ENCODE assay signal across 11 cellular contexts in the genomic region with DNA sequence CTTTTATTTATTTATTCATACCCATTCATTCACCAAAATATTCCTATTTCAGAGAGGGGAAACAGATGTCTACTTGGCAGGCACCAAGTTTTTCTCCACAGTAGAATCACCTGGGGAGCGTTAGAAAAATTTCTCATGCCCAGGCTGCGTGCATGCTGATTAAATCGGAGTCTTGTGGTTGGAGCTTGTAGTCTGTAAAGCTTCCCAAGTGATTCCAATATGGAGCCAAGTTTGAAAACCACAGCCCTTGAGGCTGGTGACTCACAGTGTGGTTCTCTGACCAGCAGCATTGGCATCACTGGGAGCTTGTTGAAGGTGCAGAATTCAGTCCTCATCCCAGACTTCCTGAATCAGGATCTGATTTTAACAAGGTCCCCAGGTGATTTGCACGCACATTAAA. TPM values are rescaled to one million over a fixed set of nuclear protein-coding genes. Genes with fewer than 3 reads are reported as not detected.
DNase-seq lines count a peak whose midpoint lies in the region; ATAC-seq and TF ChIP-seq lines count a peak whose summit lies in the region.
"Had no signal": no experiment of that assay in that cellular context is flagged by ENCODE, and none has a peak within 500 bp of the region (broad histone marks: within the 10 kb centered on the region; RNA-seq: fewer than 3 reads in every experiment).

No MANE protein-coding gene starts in this region.

- CTCF ChIA-PET in mammary epithelial cell (lab: Charles Lee; ENCODE audit: low non-redundant PET), result interaction anchor here (0.6 kb wide), 3 partner anchors 50 to 840 kb away, joined by 3 to 5 read pairs (median 3); a partner anchor contains a TSS

- dilution Hi-C loops in mammary epithelial cell (cut with HindIII; ENCODE audit: low sequenced_read_pairs), result loop anchor here (5.0 kb wide), 1 partner anchor 47 kb away; no protein-coding TSS in a partner anchor

- H3K9ac ChIP-seq in KMS-11 (no peak overlapping the region), mammary epithelial cell (ENCODE audit: insufficient read depth, low read length) (no peak overlapping the region)

- H2AFZ ChIP-seq in KMS-11 (ENCODE audit: low read depth), result no peak overlapping the region
- peak overlapping the region; percentile 66 for H2AFZ ChIP-seq in mammary epithelial cell (ENCODE audit: low read depth, low read length)

- in situ Hi-C loops in mammary epithelial cell (cut with MboI; ENCODE audit: low sequenced_read_pairs in 2 of 2), result no loop called here

- no peak overlapping the region for H3K4me3 ChIP-seq in KMS-11 (IDR thresholded peaks at IDR 0.05; ENCODE audit: insufficient read depth, low read depth, low read length)
- no peak overlapping the region for H3K4me3 ChIP-seq in mammary epithelial cell (replicated peaks in 1 of 3; ENCODE audit: insufficient read depth in 1 of 3, low read depth in 2 of 3, low read length in 3 of 3)
- H3K4me3 ChIP-seq: cardiac muscle cell had no signal

- H3K79me2 ChIP-seq in KMS-11 (ENCODE audit: insufficient read depth, low read depth), result no peaks in the 10 kb centered on the region
- H3K79me2 ChIP-seq in mammary epithelial cell (ENCODE audit: insufficient read depth, low read length), result no peaks in the 10 kb centered on the region

- ATAC-seq in HG03520 (IDR thresholded peaks at IDR 0.05; ENCODE audit: unreplicated experiment) (no peak), GM19463 (IDR thresholded peaks at IDR 0.05; ENCODE audit: unreplicated experiment) (no peak)
- ATAC-seq: stimulated activated naive CD8-positive, alpha-beta T cell treated with anti-CD3 and anti-CD28 coated beads, Interleukin-15, Interleukin-2, amounts not matched to agents 100 U/mL and 50 U/mL, for 24 hours had no signal

- no peaks in the 10 kb centered on the region for H3K9me3 ChIP-seq in mammary epithelial cell (replicated peaks; ENCODE audit: insufficient read depth, low read length)

- peaks cover 22% of the 10 kb centered on the region for H3K4me1 ChIP-seq in KMS-11 (ENCODE audit: low read depth, poor library complexity, severe bottlenecking)
- H3K4me1 ChIP-seq in mammary epithelial cell (ENCODE audit: insufficient read depth, low read length), result peaks cover 23% of the 10 kb centered on the region

- no peak overlapping the region for H3K27ac Mint-ChIP-seq in type B pancreatic cell

- 0% methylated on average over 4 of the region's 4 CpGs for WGBS in mammary epithelial cell (ENCODE audit: low coverage, missing lambda C conversion rate)

- no TSS peak for BruUV-seq in mammary epithelial cell (replicated peaks; lab: Mats Ljungman, UMichigan)

- H3K4me2 ChIP-seq in KMS-11, result peak overlapping the region; percentile 20; the same call in 1 of the 2 replicates
- peak overlapping the region; percentile 78 for H3K4me2 ChIP-seq in mammary epithelial cell (ENCODE audit: insufficient read depth, low read depth, low read length)

- DNase-seq in AG08395 (ENCODE audit: low spot score) (peak; percentile 90), mammary epithelial cell (peak; percentile 100), medulla oblongata (ENCODE audit: extremely low spot score) (peak; percentile 57), type B pancreatic cell (ENCODE audit: extremely low spot score, unreplicated experiment) (no peak), NCI-H1436 (lab: John Stamatoyannopoulos, UW) (no peak)
- DNase-seq: stimulated activated naive CD8-positive, alpha-beta T cell treated with anti-CD3 and anti-CD28 coated beads, Interleukin-15, Interleukin-2, amounts not matched to agents 100 U/mL and 50 U/mL, for 24 hours had no signal

- no peaks in the 10 kb centered on the region for H3K27me3 Mint-ChIP-seq in type B pancreatic cell

- no peaks in the 10 kb centered on the region for H4K20me1 ChIP-seq in KMS-11 (ENCODE audit: insufficient read depth)
- H4K20me1 ChIP-seq in mammary epithelial cell (ENCODE audit: insufficient read depth, low read length), result no peaks in the 10 kb centered on the region

- peaks cover 9% of the 10 kb centered on the region for H3K36me3 Mint-ChIP-seq in type B pancreatic cell

- H3K27me3 ChIP-seq in KMS-11 (ENCODE audit: insufficient read depth, low read depth) (no peaks in the 10 kb centered on the region), mammary epithelial cell (ENCODE audit: insufficient read depth, low read length) (no peaks in the 10 kb centered on the region)
- H3K27me3 ChIP-seq: cardiac muscle cell had no signal

- H3K4me1 Mint-ChIP-seq in type B pancreatic cell (ENCODE audit: unreplicated experiment), result peaks cover 14% of the 10 kb centered on the region

- H3K9me3 Mint-ChIP-seq in type B pancreatic cell, result no peaks in the 10 kb centered on the region
- H3K9me3 Mint-ChIP-seq: nephron had no signal

- TF ChIP-seq CTCF in KMS-11 (conservative IDR thresholded peaks at IDR 0.05; ENCODE audit: low read depth, low read length) (no peak), mammary epithelial cell (conservative IDR thresholded peaks at IDR 0.05 in 1 of 2, IDR thresholded peaks at IDR 0.05 in 1 of 2; ENCODE audit: extremely low read depth in 1 of 2, insufficient read depth in 1 of 2, low read depth in 1 of 2, low read length in 2 of 2) (no peak), type B pancreatic cell (conservative IDR thresholded peaks at IDR 0.05) (no peak)

- H3K4me3 Mint-ChIP-seq in type B pancreatic cell, result no peak overlapping the region
- H3K4me3 Mint-ChIP-seq: nephron had no signal

- H3K36me3 ChIP-seq in KMS-11 (ENCODE audit: insufficient read depth), result no peaks in the 10 kb centered on the region
- no peaks in the 10 kb centered on the region for H3K36me3 ChIP-seq in mammary epithelial cell (ENCODE audit: insufficient read depth, low read length)
- H3K36me3 ChIP-seq: cardiac muscle cell had no signal

- intact Hi-C loops in mammary epithelial cell (cut with micrococcal nuclease), result loop anchor here (1.0 kb wide), 1 partner anchor 49 kb away; no protein-coding TSS in a partner anchor

- peak overlapping the region; percentile 28; the same call in 1 of the 2 replicates for H3K27ac ChIP-seq in KMS-11
- peak overlapping the region; percentile 72 for H3K27ac ChIP-seq in mammary epithelial cell (ENCODE audit: insufficient read depth, low read depth, low read length)
- H3K27ac ChIP-seq: cardiac muscle cell had no signal

RNA-seq across cellular contexts. Expression of a gene that starts 49.7 kb away (rescaled TPM):
- total RNA-seq in mammary epithelial cell, result 10 to 100 TPM; 43.2 to 44.9 TPM
- polyA plus RNA-seq in mammary epithelial cell, result 53.1 TPM
- 15.9 TPM for polyA minus RNA-seq in mammary epithelial cell
- total RNA-seq in type B pancreatic cell (ENCODE audit: low replicate concordance), result 72.1 and 76.9 TPM in 2 replicates

RNA-seq across cellular contexts. Expression of a gene that starts 51.2 kb away (rescaled TPM):
- total RNA-seq in mammary epithelial cell (10 to 100 TPM; 39.6 to 42.2 TPM), type B pancreatic cell (ENCODE audit: low replicate concordance) (12.4 and 15.1 TPM in 2 replicates)
- 12.4 TPM for polyA plus RNA-seq in mammary epithelial cell
- 6.9 TPM for polyA minus RNA-seq in mammary epithelial cell

Comparison
In these comparisons a context has a peak if more than half of its experiments do, and no peak if none do; other contexts are left out.
1. DNase-seq: peak in AG08395 (single experiment), mammary epithelial cell (single experiment) and medulla oblongata (single experiment); none in type B pancreatic cell (single experiment) and NCI-H1436 (single experiment).